In genomic region chr16:69910964-69911363, GRCh38 we compare ENCODE assay signal across 26 cellular contexts. TPM values are rescaled to one million over a fixed set of nuclear protein-coding genes. Genes with fewer than 3 reads are reported as not detected.
A peak's percentile ranks its signal among the peaks of the same experiment; 100 is the strongest.
DNase-seq lines count a peak whose midpoint lies in the region; ATAC-seq, FAIRE-seq and TF ChIP-seq lines count a peak whose summit lies in the region.
"Had no signal": no experiment of that assay in that cellular context is flagged by ENCODE, and none has a peak within 500 bp of the region (broad histone marks: within the 10 kb centered on the region; RNA-seq: fewer than 3 reads in every experiment).

No MANE protein-coding gene starts in this region.

- H4K20me1 ChIP-seq in BLaER1 treated with 17β-estradiol and CSF1 and Interleukin-3, amounts not matched to agents 10 nM and 100 nM = peaks cover 0 to 13% (median 0%) of the 10 kb centered on the region in 11 experiments; a peak in 2 of 22 replicates
- H4K20me1 ChIP-seq in H9 (ENCODE audit: control insufficient read depth, insufficient read depth, insufficient read length) (no peaks in the 10 kb centered on the region), astrocyte (ENCODE audit: insufficient read depth, low read length) (no peaks in the 10 kb centered on the region)

- H3K9me3 Mint-ChIP-seq in H9 = no peaks in the 10 kb centered on the region
- peaks cover 3% of the 10 kb centered on the region for H3K9me3 Mint-ChIP-seq in astrocyte (ENCODE audit: unreplicated experiment)
- H3K9me3 Mint-ChIP-seq in nephron progenitor cell = peaks cover under 1% of the 10 kb centered on the region
- H3K9me3 Mint-ChIP-seq: GM23338 had no signal

- DNase-seq in H9 (no peak), astrocyte (ENCODE audit: low read depth) (no peak), nephron progenitor cell (no peak), GM10266 (ENCODE audit: extremely low spot score) (no peak), right cardiac atrium (no peak), GM13977 (ENCODE audit: low spot score) (no peak)
- DNase-seq: C1 segment of cervical spinal cord, Calu3, DMS79 treated with DMSO at 0.1 percent for 48 hours, GF-D8, KG1, MG63, NCI-H1694, NCI-H2081 treated with DMSO at 0.1 percent for 48 hours, NCI-H2171, NCI-H226, NCI-H510A, Right ventricle myocardium superior, RPMI8226 had no signal

- no peak overlapping the region for H3K4me3 Mint-ChIP-seq in H9
- peak overlapping the region; percentile 17 for H3K4me3 Mint-ChIP-seq in astrocyte (ENCODE audit: unreplicated experiment)
- H3K4me3 Mint-ChIP-seq in nephron progenitor cell = no peak overlapping the region
- H3K4me3 Mint-ChIP-seq: GM23338 had no signal

- no peak for TF ChIP-seq CTCF in H9 (conservative IDR thresholded peaks at IDR 0.05)
- no peak for TF ChIP-seq CTCF in astrocyte (IDR thresholded peaks at IDR 0.05; ENCODE audit: insufficient read depth, low read depth, low read length)
- TF ChIP-seq CTCF in nephron progenitor cell (IDR thresholded peaks at IDR 0.05) = no peak
- no peak for TF ChIP-seq CTCF in GM10266 (IDR thresholded peaks at IDR 0.05; ENCODE audit: control insufficient read depth, insufficient read depth, low read depth, missing control alignments)
- TF ChIP-seq CTCF in GM13977 (IDR thresholded peaks at IDR 0.05; ENCODE audit: extremely low read depth, insufficient read depth, missing control alignments) = no peak

- H3K79me1 ChIP-seq in H9 (ENCODE audit: insufficient read depth, low read depth, low read length, poor library complexity, severe bottlenecking) = no peaks in the 10 kb centered on the region

- H2AFZ ChIP-seq in H9 (ENCODE audit: low read length) (no peak overlapping the region), astrocyte (ENCODE audit: low read depth, low read length) (no peak overlapping the region)
- H2AFZ ChIP-seq: GM23338 had no signal

- H3K18ac ChIP-seq in H9 (ENCODE audit: insufficient read length, low read depth, low read length) = no peak overlapping the region

- peaks cover 11 to 94% (median 27%) of the 10 kb centered on the region in 11 experiments for H3K36me3 ChIP-seq in BLaER1 treated with 17β-estradiol and CSF1 and Interleukin-3, amounts not matched to agents 10 nM and 100 nM
- peaks cover 3% of the 10 kb centered on the region for H3K36me3 ChIP-seq in astrocyte (ENCODE audit: insufficient read depth, low read length)
- H3K36me3 ChIP-seq: HAP-1, MG63, SJSA1 had no signal

- H3K4me1 Mint-ChIP-seq in H9 (no peaks in the 10 kb centered on the region), astrocyte (ENCODE audit: low read depth, unreplicated experiment) (peaks cover 16% of the 10 kb centered on the region), nephron progenitor cell (peaks cover 4% of the 10 kb centered on the region)

- no peak overlapping the region for H2BK5ac ChIP-seq in H9 (ENCODE audit: insufficient read length, low read length)

- no peak overlapping the region for H3K4me3 ChIP-seq in BLaER1 treated with 17β-estradiol and CSF1 and Interleukin-3, amounts not matched to agents 10 nM and 100 nM
- H3K4me3 ChIP-seq in astrocyte (ENCODE audit: insufficient read depth, low read depth, low read length) (no peak overlapping the region), right cardiac atrium (ENCODE audit: low read length) (no peak overlapping the region)
- H3K4me3 ChIP-seq: GM23338, HAP-1, MG63, SJSA1 had no signal

- peak overlapping the region in 7 of 11 experiments; percentile 22 to 81 (median 29); a peak in 11 of 22 replicates for H3K27ac ChIP-seq in BLaER1 treated with 17β-estradiol and CSF1 and Interleukin-3, amounts not matched to agents 10 nM and 100 nM
- H3K27ac ChIP-seq in H9 (ENCODE audit: insufficient read length, low read depth, low read length) (no peak overlapping the region), astrocyte (ENCODE audit: low read depth, low read length) (no peak overlapping the region), right cardiac atrium (ENCODE audit: low read length) (no peak overlapping the region)
- H3K27ac ChIP-seq: SJSA1 had no signal

- no peak overlapping the region for H3K56ac ChIP-seq in H9 (ENCODE audit: insufficient read length, low read depth, low read length)

- H3K4me2 ChIP-seq in BLaER1 treated with 17β-estradiol and CSF1 and Interleukin-3, amounts not matched to agents 10 nM and 100 nM = peak overlapping the region in 8 of 11 experiments; percentile 63 to 80 (median 71); a peak in 16 of 22 replicates
- no peak overlapping the region for H3K4me2 ChIP-seq in H9 (ENCODE audit: insufficient read depth, insufficient read length, low read length)
- H3K4me2 ChIP-seq in astrocyte (ENCODE audit: low read length) = no peak overlapping the region
- H3K4me2 ChIP-seq: GM23338 had no signal

- H3K79me2 ChIP-seq in H9 (ENCODE audit: insufficient read depth, low read length) (no peaks in the 10 kb centered on the region), astrocyte (ENCODE audit: insufficient read depth, low read length) (no peaks in the 10 kb centered on the region)

- intact Hi-C loops in right cardiac atrium (cut with DNase I) = no loop called here

- no peak for FAIRE-seq in astrocyte (lab: Jason Lieb, UNC)
- FAIRE-seq: A204.1, GM18507 had no signal

- no peak overlapping the region for H2AK5ac ChIP-seq in H9 (ENCODE audit: insufficient read length, low read length)

- no peaks in the 10 kb centered on the region for H3K27me3 ChIP-seq in BLaER1 treated with 17β-estradiol and CSF1 and Interleukin-3, amounts not matched to agents 10 nM and 100 nM
- no peaks in the 10 kb centered on the region for H3K27me3 ChIP-seq in H9 (ENCODE audit: insufficient read depth, low read length)
- no peaks in the 10 kb centered on the region for H3K27me3 ChIP-seq in astrocyte (ENCODE audit: insufficient read depth, low read length)
- no peaks in the 10 kb centered on the region for H3K27me3 ChIP-seq in right cardiac atrium (ENCODE audit: control insufficient read depth, insufficient read depth)
- H3K27me3 ChIP-seq: MG63, SJSA1 had no signal

- H2BK120ac ChIP-seq in H9 (ENCODE audit: low read depth, low read length, poor library complexity, severe bottlenecking) = no peak overlapping the region

- H4K8ac ChIP-seq in H9 (replicated peaks; ENCODE audit: insufficient read length, low read depth, low read length) = no peak overlapping the region

- no peak overlapping the region for H3T11ph ChIP-seq in H9 (ENCODE audit: low read length)

- H3K23ac ChIP-seq in H9 (ENCODE audit: insufficient read length, low read depth, low read length) = no peak overlapping the region

- H3K14ac ChIP-seq in H9 (ENCODE audit: insufficient read depth, low read length) = no peak overlapping the region

- peaks cover 0 to 61% (median 53%) of the 10 kb centered on the region in 10 experiments; a peak in 16 of 20 replicates for H3K4me1 ChIP-seq in BLaER1 treated with 17β-estradiol and CSF1 and Interleukin-3, amounts not matched to agents 10 nM and 100 nM
- no peaks in the 10 kb centered on the region for H3K4me1 ChIP-seq in H9 (ENCODE audit: insufficient read depth, low read length)
- H3K4me1 ChIP-seq in astrocyte (ENCODE audit: insufficient read depth, low read length) = peaks cover 12% of the 10 kb centered on the region
- H3K4me1 ChIP-seq in right cardiac atrium (ENCODE audit: control insufficient read depth, insufficient read depth, low read length) = no peaks in the 10 kb centered on the region

- H3K36me3 Mint-ChIP-seq in H9 (ENCODE audit: insufficient read depth in 1 of 3, low read depth in 3 of 3) (peaks cover 10 to 20% (median 18%) of the 10 kb centered on the region in 3 experiments; a peak in 6 of 7 replicates), astrocyte (ENCODE audit: low read depth, unreplicated experiment) (peaks cover 14% of the 10 kb centered on the region), nephron progenitor cell (ENCODE audit: low read depth) (peaks cover 37% of the 10 kb centered on the region)

- WGBS in H9 (ENCODE audit: extremely low coverage, insufficient read length, low lambda C conversion rate) = no CpG with 5 or more reads among the region's 3 CpGs
- WGBS in right cardiac atrium = 58% methylated on average over 3 of the region's 3 CpGs

- H3K4ac ChIP-seq in H9 (ENCODE audit: low read depth, low read length) = no peak overlapping the region

- peaks cover 0 to 16% (median 3%) of the 10 kb centered on the region in 11 experiments; a peak in 9 of 22 replicates for H3K9me3 ChIP-seq in BLaER1 treated with 17β-estradiol and CSF1 and Interleukin-3, amounts not matched to agents 10 nM and 100 nM (replicated peaks in 1 of 11)
- no peaks in the 10 kb centered on the region for H3K9me3 ChIP-seq in H9 (ENCODE audit: control insufficient read depth, low read depth, low read length)
- no peaks in the 10 kb centered on the region for H3K9me3 ChIP-seq in astrocyte (ENCODE audit: insufficient read depth, low read depth, low read length)
- no peaks in the 10 kb centered on the region for H3K9me3 ChIP-seq in right cardiac atrium (ENCODE audit: control insufficient read depth, low read length)
- H3K9me3 ChIP-seq: HAP-1, MG63, SJSA1 had no signal

- no peaks in the 10 kb centered on the region for H3K23me2 ChIP-seq in H9 (ENCODE audit: insufficient read length, low read depth, low read length, poor library complexity, severe bottlenecking)

- ATAC-seq in right cardiac atrium = no peak
- ATAC-seq: GM23338 had no signal

- H2BK12ac ChIP-seq in H9 (ENCODE audit: insufficient read length, low read depth, low read length) = no peak overlapping the region

- no peaks in the 10 kb centered on the region for H3K27me3 Mint-ChIP-seq in H9 (ENCODE audit: low read depth)
- no peaks in the 10 kb centered on the region for H3K27me3 Mint-ChIP-seq in astrocyte (ENCODE audit: low read depth, unreplicated experiment)
- H3K27me3 Mint-ChIP-seq in nephron progenitor cell (ENCODE audit: low read depth, poor library complexity) = peaks cover 3% of the 10 kb centered on the region

- no peak overlapping the region for H4K91ac ChIP-seq in H9 (ENCODE audit: insufficient read length, low read depth, low read length)

- no peak overlapping the region for H2BK15ac ChIP-seq in H9 (ENCODE audit: low read depth, low read length)

- in situ Hi-C loops in GM13977 (cut with MboI; ENCODE audit: low pct_unique_long_range_greater_than_20kb, low sequenced_read_pairs, unreplicated experiment) = no loop called here

- no peak overlapping the region for H4K5ac ChIP-seq in H9 (ENCODE audit: insufficient read length, low read depth, low read length)

- peak overlapping the region in 3 of 11 experiments; percentile 19 to 43 (median 25); a peak in 6 of 22 replicates for H3K9ac ChIP-seq in BLaER1 treated with 17β-estradiol and CSF1 and Interleukin-3, amounts not matched to agents 10 nM and 100 nM
- H3K9ac ChIP-seq in H9 (ENCODE audit: extremely low read depth, insufficient read length, low read length) (no peak overlapping the region), astrocyte (ENCODE audit: low read length) (no peak overlapping the region)

- H2BK20ac ChIP-seq in H9 (ENCODE audit: low read depth, low read length, poor library complexity, severe bottlenecking) = no peak overlapping the region

- H3K27ac Mint-ChIP-seq in H9 = peak overlapping the region in 2 of 3 experiments; percentile 4 to 80; a peak in 4 of 7 replicates
- no peak overlapping the region for H3K27ac Mint-ChIP-seq in astrocyte (ENCODE audit: unreplicated experiment)
- peak overlapping the region; percentile 2 for H3K27ac Mint-ChIP-seq in nephron progenitor cell
- H3K27ac Mint-ChIP-seq: GM23338 had no signal

RNA-seq across cellular contexts. Expression of gene CLEC18A, which starts 40.2 kb away (rescaled TPM):
- total RNA-seq in H9 (2021) = 0.75 and 1.6 TPM in 2 replicates
- total RNA-seq in astrocyte = 3.4 and 5.7 TPM in 2 replicates
- under 1 TPM; 0.34 to 0.74 (median 0.48) TPM for total RNA-seq in right cardiac atrium
- polyA plus RNA-seq in right cardiac atrium = 0.18 TPM
- total RNA-seq: SJSA1 had no signal
- polyA plus RNA-seq: AG04450 had no signal

Comparison
In these comparisons a context has a peak if more than half of its experiments do, and no peak if none do; other contexts are left out.
1. H3K27ac ChIP-seq: peak in BLaER1 treated with 17β-estradiol and CSF1 and Interleukin-3, amounts not matched to agents 10 nM and 100 nM (7 of 11); none in H9 (single experiment), astrocyte (single experiment) and right cardiac atrium (single experiment).
2. H3K4me2 ChIP-seq: peak in BLaER1 treated with 17β-estradiol and CSF1 and Interleukin-3, amounts not matched to agents 10 nM and 100 nM (8 of 11); none in H9 (single experiment) and astrocyte (single experiment).